Comparison of ENCODE assay signal across 24 cellular contexts in genomic region chr17:33580215-33580614, GRCh38.
"Had no signal": no experiment of that assay in that cellular context is flagged by ENCODE, and none has a peak within 500 bp of the region (broad histone marks: within the 10 kb centered on the region; RNA-seq: fewer than 3 reads in every experiment).

No MANE protein-coding gene starts in this region.

- H3K9me3 ChIP-seq: breast epithelium had no signal

- DNase-seq: activated CD4-positive, alpha-beta T cell treated with anti-CD3 and anti-CD28 coated beads for 4 hours; activated CD8-positive, alpha-beta memory T cell treated with anti-CD3 and anti-CD28 coated beads, Interleukin-2, amount 50 U/mL, for 48 hours; activated CD8-positive, alpha-beta T cell treated with anti-CD3 and anti-CD28 coated beads, Interleukin-2, amount 10 ng/mL, durations not matched to agents 7 days and 5 days; activated naive CD4-positive, alpha-beta T cell; activated T-cell treated with anti-CD3 and anti-CD28 coated beads, Interleukin-2, amount 50 U/mL, for 1 hour; aorta; caudate nucleus; Kasumi-1; NCI-H1048; NCI-H2029; NCI-H2107; NCI-H2171 treated with DMSO at 0.1 percent for 48 hours; NCI-H226; NCI-H774; OCI-M1; RPMI8226; T-cell; WERI-Rb-1 had no signal

- H3K36me3 Mint-ChIP-seq: activated naive CD4-positive, alpha-beta T cell treated with anti-CD3 and anti-CD28 coated beads, Interleukin-2, amount 50 U/mL, for 24 hours; T-cell had no signal

- H3K27ac Mint-ChIP-seq: activated CD8-positive, alpha-beta T cell treated with anti-CD3 and anti-CD28 coated beads, Interleukin-2, amount 10 ng/mL, durations not matched to agents 7 days and 5 days; activated naive CD4-positive, alpha-beta T cell treated with anti-CD3 and anti-CD28 coated beads, Interleukin-2, amount 50 U/mL, for 24 hours; T-cell had no signal

- H3K27ac ChIP-seq: breast epithelium, SK-N-MC, WERI-Rb-1 had no signal

- H3K27me3 ChIP-seq: breast epithelium had no signal

- ATAC-seq: activated CD4-positive, CD25-positive, alpha-beta regulatory T cell treated with anti-CD3 and anti-CD28 coated beads, Interleukin-2, amount 50 U/mL, for 24 hours; activated CD8-positive, alpha-beta T cell treated with anti-CD3 and anti-CD28 coated beads, Interleukin-2, amount 10 ng/mL, durations not matched to agents 7 days and 5 days; Panc1; Right ventricle myocardium inferior; T-cell had no signal

- H3K4me3 ChIP-seq: breast epithelium, SK-N-MC had no signal

- H3K4me1 ChIP-seq: breast epithelium had no signal

- H3K4me3 Mint-ChIP-seq: activated CD8-positive, alpha-beta T cell treated with anti-CD3 and anti-CD28 coated beads, Interleukin-2, amount 10 ng/mL, durations not matched to agents 7 days and 5 days; activated naive CD4-positive, alpha-beta T cell treated with anti-CD3 and anti-CD28 coated beads, Interleukin-2, amount 50 U/mL, for 24 hours; T-cell had no signal

- H3K36me3 ChIP-seq: breast epithelium, WERI-Rb-1 had no signal

- H3K4me1 Mint-ChIP-seq: activated naive CD4-positive, alpha-beta T cell treated with anti-CD3 and anti-CD28 coated beads, Interleukin-2, amount 50 U/mL, for 24 hours; T-cell had no signal
